ENCODE assay signal across 24 cellular contexts in the genomic region with DNA sequence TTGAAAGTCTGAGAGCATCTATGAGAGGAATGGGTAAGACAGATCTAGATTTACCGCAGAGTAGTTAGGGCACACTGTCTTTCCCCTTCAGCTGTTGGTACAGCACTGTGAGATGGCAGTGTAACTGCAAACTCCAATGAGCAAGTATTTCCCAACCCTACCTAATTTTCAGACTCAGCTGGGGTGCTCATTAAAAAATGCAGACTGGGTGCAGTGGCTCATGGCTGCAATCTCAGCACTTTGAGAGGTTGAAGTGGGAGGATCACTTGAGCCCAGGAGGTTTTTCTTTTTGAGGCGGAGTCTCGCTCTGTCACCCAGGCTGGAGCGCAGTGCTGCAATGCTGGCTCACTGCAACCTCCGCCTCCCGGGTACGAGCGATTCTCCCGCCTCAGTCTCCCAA. TPM values are rescaled to one million over a fixed set of nuclear protein-coding genes. Genes with fewer than 3 reads are reported as not detected.
"Had no signal": no experiment of that assay in that cellular context is flagged by ENCODE, and none has a peak within 500 bp of the region (broad histone marks: within the 10 kb centered on the region; RNA-seq: fewer than 3 reads in every experiment).

No MANE protein-coding gene starts in this region.

- H2AFZ ChIP-seq: hepatocyte had no signal

- H3K9me3 Mint-ChIP-seq: activated CD8-positive, alpha-beta T cell treated with anti-CD3 and anti-CD28 coated beads for 36 hours; activated naive CD8-positive, alpha-beta T cell treated with anti-CD3 and anti-CD28 coated beads for 36 hours; activated T-helper 17 cell treated with anti-CD3 and anti-CD28 coated beads, Interleukin-2, amount 50 U/mL, for 72 hours had no signal

- H3K27ac Mint-ChIP-seq: activated CD4-positive, alpha-beta T cell treated with anti-CD3 and anti-CD28 coated beads for 36 hours; activated CD8-positive, alpha-beta T cell treated with anti-CD3 and anti-CD28 coated beads for 36 hours; activated naive CD8-positive, alpha-beta T cell treated with anti-CD3 and anti-CD28 coated beads for 36 hours; activated T-helper 17 cell treated with anti-CD3 and anti-CD28 coated beads, Interleukin-2, amount 50 U/mL, for 72 hours; memory B cell had no signal

- H3K4me2 ChIP-seq: hepatocyte had no signal

- DNase-seq: activated CD4-positive, alpha-beta T cell treated with anti-CD3 and anti-CD28 coated beads for 36 hours; activated CD8-positive, alpha-beta T cell treated with anti-CD3 and anti-CD28 coated beads for 36 hours; activated naive CD4-positive, alpha-beta T cell; activated naive CD8-positive, alpha-beta T cell treated with anti-CD3 and anti-CD28 coated beads for 36 hours; activated T-cell treated with anti-CD3 and anti-CD28 coated beads, Interleukin-2, amount 50 U/mL, for 1 hour; amygdala; foreskin keratinocyte; occipital lobe; retina; upper lobe of right lung had no signal

- ATAC-seq: activated CD4-positive, alpha-beta T cell treated with anti-CD3 and anti-CD28 coated beads for 36 hours; activated CD8-positive, alpha-beta T cell treated with anti-CD3 and anti-CD28 coated beads for 36 hours; activated T-helper 17 cell treated with anti-CD3 and anti-CD28 coated beads, Interleukin-2, amount 50 U/mL, for 72 hours; foreskin keratinocyte; upper lobe of right lung had no signal

- H3K4me3 Mint-ChIP-seq: activated CD4-positive, alpha-beta T cell treated with anti-CD3 and anti-CD28 coated beads for 36 hours; activated CD8-positive, alpha-beta T cell treated with anti-CD3 and anti-CD28 coated beads for 36 hours; activated naive CD8-positive, alpha-beta T cell treated with anti-CD3 and anti-CD28 coated beads for 36 hours; activated T-helper 17 cell treated with anti-CD3 and anti-CD28 coated beads, Interleukin-2, amount 50 U/mL, for 72 hours; memory B cell had no signal

- H3K4me1 Mint-ChIP-seq: activated CD4-positive, alpha-beta T cell treated with anti-CD3 and anti-CD28 coated beads for 36 hours; activated T-helper 17 cell treated with anti-CD3 and anti-CD28 coated beads, Interleukin-2, amount 50 U/mL, for 72 hours had no signal

- FAIRE-seq: TTC549 had no signal

- H3K27ac ChIP-seq: cardiac muscle cell, epithelial cell of prostate, foreskin keratinocyte, hepatocyte, skin epidermis, thoracic aorta, upper lobe of right lung had no signal

- H3K27me3 ChIP-seq: cardiac muscle cell, foreskin keratinocyte, hepatocyte, upper lobe of right lung had no signal

- H3K4me1 ChIP-seq: foreskin keratinocyte, upper lobe of right lung had no signal

- H3K4me3 ChIP-seq: cardiac muscle cell, hepatocyte, skin epidermis, thoracic aorta, upper lobe of right lung had no signal

RNA-seq across cellular contexts. Expression of a gene that starts 28.1 kb away (rescaled TPM):
- total RNA-seq: activated CD4-positive, alpha-beta T cell treated with anti-CD3 and anti-CD28 coated beads for 36 hours; activated CD8-positive, alpha-beta T cell treated with anti-CD3 and anti-CD28 coated beads for 36 hours; dermis microvascular lymphatic vessel endothelial cell; fibroblast of lung; foreskin keratinocyte; hepatocyte; liver; mononuclear cell; occipital lobe; posterior vena cava; thoracic aorta; upper lobe of right lung had no signal
- polyA plus RNA-seq: fibroblast of lung, foreskin keratinocyte, hepatocyte, liver, neural cell had no signal

RNA-seq across cellular contexts. Expression of a gene that starts 37.1 kb away (rescaled TPM):
- total RNA-seq: fibroblast of lung, occipital lobe had no signal
